ENCODE assay signal across 34 cellular contexts in genomic region chr10:105761861-105762260, GRCh38.
"Had no signal": no experiment of that assay in that cellular context is flagged by ENCODE, and none has a peak within 500 bp of the region (broad histone marks: within the 10 kb centered on the region; RNA-seq: fewer than 3 reads in every experiment).

No MANE protein-coding gene starts in this region.

- ATAC-seq: activated CD8-positive, alpha-beta memory T cell treated with anti-CD3 and anti-CD28 coated beads, Interleukin-2, amount 10 ng/mL, durations not matched to agents 7 days and 5 days; activated CD8-positive, alpha-beta T cell treated with anti-CD3 and anti-CD28 coated beads, Interleukin-2, amount 10 ng/mL, durations not matched to agents 7 days and 5 days; activated naive CD8-positive, alpha-beta T cell treated with anti-CD3 and anti-CD28 coated beads, Interleukin-2, amount 50 U/mL, for 24 hours had no signal

- H3K9me3 ChIP-seq: ascending aorta had no signal

- H3K27ac Mint-ChIP-seq: activated B cell treated with CpG ODN at 0.5 μM for 24 hours; activated CD4-positive, alpha-beta memory T cell treated with anti-CD3 and anti-CD28 coated beads, Interleukin-2, amount 10 ng/mL, durations not matched to agents 7 days and 5 days; activated CD4-positive, alpha-beta T cell treated with anti-CD3 and anti-CD28 coated beads, Interleukin-2, amount 10 ng/mL, durations not matched to agents 7 days and 5 days; activated CD8-positive, alpha-beta memory T cell treated with anti-CD3 and anti-CD28 coated beads, Interleukin-2, amount 10 ng/mL, durations not matched to agents 7 days and 5 days; activated CD8-positive, alpha-beta T cell treated with anti-CD3 and anti-CD28 coated beads, Interleukin-2, amount 10 ng/mL, durations not matched to agents 7 days and 5 days; activated naive CD4-positive, alpha-beta T cell treated with anti-CD3 and anti-CD28 coated beads, Interleukin-2, amount 10 ng/mL, durations not matched to agents 7 days and 5 days; activated naive CD4-positive, alpha-beta T cell treated with anti-CD3 and anti-CD28 coated beads, Interleukin-2, amount 50 U/mL, for 24 hours; activated naive CD8-positive, alpha-beta T cell; activated naive CD8-positive, alpha-beta T cell treated with anti-CD3 and anti-CD28 coated beads, Interleukin-2, amount 10 ng/mL, durations not matched to agents 7 days and 5 days; activated naive CD8-positive, alpha-beta T cell treated with anti-CD3 and anti-CD28 coated beads, Interleukin-2, amount 50 U/mL, for 24 hours; activated T-cell treated with anti-CD3 and anti-CD28 coated beads, Interleukin-2, amount 50 U/mL, for 24 hours; activated T-helper 2 cell treated with anti-CD3 and anti-CD28 coated beads, Interferon-gamma antibody, Interleukin-2, Interleukin-4, amounts not matched to agents 10 μg/mL and 5 μg/mL and 100 μg/mL, durations not matched to agents 14 hours and 24 hours and 36 hours; T-helper 1 cell treated with Interleukin-12 subunit alpha and Interleukin-12 subunit beta and Interleukin-4 antibody, amounts not matched to agents 30 μg/mL and 1 μg/mL, for 36 hours; T-helper 2 cell treated with Interferon-gamma antibody and Interleukin-4, amounts not matched to agents 5 μg/mL and 100 μg/mL, for 36 hours had no signal

- H3K4me3 Mint-ChIP-seq: activated B cell treated with CpG ODN at 0.5 μM for 24 hours; activated CD4-positive, alpha-beta memory T cell treated with anti-CD3 and anti-CD28 coated beads, Interleukin-2, amount 10 ng/mL, durations not matched to agents 7 days and 5 days; activated CD4-positive, alpha-beta T cell treated with anti-CD3 and anti-CD28 coated beads, Interleukin-2, amount 10 ng/mL, durations not matched to agents 7 days and 5 days; activated CD8-positive, alpha-beta memory T cell treated with anti-CD3 and anti-CD28 coated beads, Interleukin-2, amount 10 ng/mL, durations not matched to agents 7 days and 5 days; activated CD8-positive, alpha-beta T cell treated with anti-CD3 and anti-CD28 coated beads, Interleukin-2, amount 10 ng/mL, durations not matched to agents 7 days and 5 days; activated naive CD4-positive, alpha-beta T cell treated with anti-CD3 and anti-CD28 coated beads, Interleukin-2, amount 10 ng/mL, durations not matched to agents 7 days and 5 days; activated naive CD4-positive, alpha-beta T cell treated with anti-CD3 and anti-CD28 coated beads, Interleukin-2, amount 50 U/mL, for 24 hours; activated naive CD8-positive, alpha-beta T cell; activated naive CD8-positive, alpha-beta T cell treated with anti-CD3 and anti-CD28 coated beads, Interleukin-2, amount 10 ng/mL, durations not matched to agents 7 days and 5 days; activated naive CD8-positive, alpha-beta T cell treated with anti-CD3 and anti-CD28 coated beads, Interleukin-2, amount 50 U/mL, for 24 hours; activated T-cell treated with anti-CD3 and anti-CD28 coated beads, Interleukin-2, amount 50 U/mL, for 24 hours; brain; central memory CD8-positive, alpha-beta T cell; T-helper 1 cell treated with Interleukin-12 subunit alpha and Interleukin-12 subunit beta and Interleukin-4 antibody, amounts not matched to agents 30 μg/mL and 1 μg/mL, for 36 hours; T-helper 2 cell treated with Interferon-gamma antibody and Interleukin-4, amounts not matched to agents 5 μg/mL and 100 μg/mL, for 36 hours had no signal

- DNase-seq: activated B cell treated with CpG ODN at 0.5 μM for 24 hours; activated CD4-positive, alpha-beta memory T cell treated with anti-CD3 and anti-CD28 coated beads, Interleukin-2, amount 10 ng/mL, durations not matched to agents 7 days and 5 days; activated CD4-positive, alpha-beta T cell treated with anti-CD3 and anti-CD28 coated beads for 48 hours; activated CD4-positive, alpha-beta T cell treated with anti-CD3 and anti-CD28 coated beads, Interleukin-2, amount 10 ng/mL, durations not matched to agents 7 days and 5 days; activated CD4-positive, alpha-beta T cell treated with anti-CD3 and anti-CD28 coated beads, Interleukin-2, amount 50 U/mL, for 48 hours; activated CD4-positive, CD25-positive, alpha-beta regulatory T cell treated with anti-CD3 and anti-CD28 coated beads, Interleukin-2, amount 50 U/mL, for 72 hours; activated CD8-positive, alpha-beta memory T cell treated with anti-CD3 and anti-CD28 coated beads for 24 hours; activated CD8-positive, alpha-beta memory T cell treated with anti-CD3 and anti-CD28 coated beads, Interleukin-2, amount 10 ng/mL, durations not matched to agents 7 days and 5 days; activated CD8-positive, alpha-beta memory T cell treated with anti-CD3 and anti-CD28 coated beads, Interleukin-2, amount 50 U/mL, for 48 hours; activated CD8-positive, alpha-beta T cell treated with anti-CD3 and anti-CD28 coated beads, Interleukin-2, amount 10 ng/mL, durations not matched to agents 7 days and 5 days; activated effector memory CD4-positive, alpha-beta T cell treated with Interleukin-2 at 50 U/mL for 16 hours; activated gamma-delta T cell; activated naive CD4-positive, alpha-beta T cell treated with anti-CD3 and anti-CD28 coated beads, Interleukin-2, amount 10 ng/mL, durations not matched to agents 7 days and 5 days; activated naive CD4-positive, alpha-beta T cell treated with Interleukin-2 at 50 U/mL for 16 hours; activated naive CD8-positive, alpha-beta T cell treated with anti-CD3 and anti-CD28 coated beads, Interleukin-2, amount 10 ng/mL, durations not matched to agents 7 days and 5 days; activated naive CD8-positive, alpha-beta T cell treated with anti-CD3 and anti-CD28 coated beads, Interleukin-2, amount 50 U/mL, for 24 hours; activated T-cell treated with anti-CD3 and anti-CD28 coated beads, Interleukin-2, amount 50 U/mL, for 24 hours; activated T-cell treated with anti-CD3 and anti-CD28 coated beads, Interleukin-2, amount 50 U/mL, for 48 hours; amygdala; anterior cingulate cortex; caudate nucleus; cerebellar nuclear complex; T-helper 2 cell; T-helper 9 cell had no signal

- H3K4me1 Mint-ChIP-seq: activated B cell treated with CpG ODN at 0.5 μM for 24 hours; activated CD4-positive, alpha-beta memory T cell treated with anti-CD3 and anti-CD28 coated beads, Interleukin-2, amount 10 ng/mL, durations not matched to agents 7 days and 5 days; activated CD4-positive, alpha-beta T cell treated with anti-CD3 and anti-CD28 coated beads, Interleukin-2, amount 10 ng/mL, durations not matched to agents 7 days and 5 days; activated CD8-positive, alpha-beta memory T cell treated with anti-CD3 and anti-CD28 coated beads, Interleukin-2, amount 10 ng/mL, durations not matched to agents 7 days and 5 days; activated naive CD4-positive, alpha-beta T cell treated with anti-CD3 and anti-CD28 coated beads, Interleukin-2, amount 10 ng/mL, durations not matched to agents 7 days and 5 days; activated naive CD4-positive, alpha-beta T cell treated with anti-CD3 and anti-CD28 coated beads, Interleukin-2, amount 50 U/mL, for 24 hours; activated naive CD8-positive, alpha-beta T cell treated with anti-CD3 and anti-CD28 coated beads, Interleukin-2, amount 50 U/mL, for 24 hours; central memory CD8-positive, alpha-beta T cell had no signal

- H3K27me3 ChIP-seq: ascending aorta had no signal

- H3K9me3 Mint-ChIP-seq: activated B cell treated with CpG ODN at 0.5 μM for 24 hours; activated CD4-positive, alpha-beta T cell treated with anti-CD3 and anti-CD28 coated beads, Interleukin-2, amount 10 ng/mL, durations not matched to agents 7 days and 5 days; activated naive CD4-positive, alpha-beta T cell treated with anti-CD3 and anti-CD28 coated beads, Interleukin-2, amount 10 ng/mL, durations not matched to agents 7 days and 5 days; activated naive CD8-positive, alpha-beta T cell treated with anti-CD3 and anti-CD28 coated beads, Interleukin-2, amount 10 ng/mL, durations not matched to agents 7 days and 5 days; activated naive CD8-positive, alpha-beta T cell treated with anti-CD3 and anti-CD28 coated beads, Interleukin-2, amount 50 U/mL, for 24 hours; activated T-helper 2 cell treated with anti-CD3 and anti-CD28 coated beads, Interferon-gamma antibody, Interleukin-2, Interleukin-4, amounts not matched to agents 10 μg/mL and 5 μg/mL and 100 μg/mL, durations not matched to agents 14 hours and 24 hours and 36 hours; T-helper 1 cell treated with Interleukin-12 subunit alpha and Interleukin-12 subunit beta and Interleukin-4 antibody, amounts not matched to agents 30 μg/mL and 1 μg/mL, for 36 hours; T-helper 2 cell treated with Interferon-gamma antibody and Interleukin-4, amounts not matched to agents 5 μg/mL and 100 μg/mL, for 36 hours had no signal

- H3K4me3 ChIP-seq: ascending aorta, cardiac muscle cell had no signal

- H3K27ac ChIP-seq: ascending aorta, cardiac muscle cell, VCaP had no signal

- H3K4me1 ChIP-seq: ascending aorta had no signal

- H3K36me3 ChIP-seq: ascending aorta, cardiac muscle cell had no signal

- H3K36me3 Mint-ChIP-seq: activated CD8-positive, alpha-beta memory T cell treated with anti-CD3 and anti-CD28 coated beads, Interleukin-2, amount 10 ng/mL, durations not matched to agents 7 days and 5 days; activated naive CD4-positive, alpha-beta T cell treated with anti-CD3 and anti-CD28 coated beads, Interleukin-2, amount 10 ng/mL, durations not matched to agents 7 days and 5 days; activated naive CD4-positive, alpha-beta T cell treated with anti-CD3 and anti-CD28 coated beads, Interleukin-2, amount 50 U/mL, for 24 hours; activated naive CD8-positive, alpha-beta T cell; activated naive CD8-positive, alpha-beta T cell treated with anti-CD3 and anti-CD28 coated beads, Interleukin-2, amount 10 ng/mL, durations not matched to agents 7 days and 5 days; brain had no signal

- H3K27me3 Mint-ChIP-seq: activated B cell treated with CpG ODN at 0.5 μM for 24 hours; activated CD4-positive, alpha-beta memory T cell treated with anti-CD3 and anti-CD28 coated beads, Interleukin-2, amount 10 ng/mL, durations not matched to agents 7 days and 5 days; activated CD4-positive, alpha-beta T cell treated with anti-CD3 and anti-CD28 coated beads, Interleukin-2, amount 10 ng/mL, durations not matched to agents 7 days and 5 days; activated CD8-positive, alpha-beta memory T cell treated with anti-CD3 and anti-CD28 coated beads, Interleukin-2, amount 10 ng/mL, durations not matched to agents 7 days and 5 days; activated naive CD4-positive, alpha-beta T cell treated with anti-CD3 and anti-CD28 coated beads, Interleukin-2, amount 10 ng/mL, durations not matched to agents 7 days and 5 days; activated naive CD8-positive, alpha-beta T cell treated with anti-CD3 and anti-CD28 coated beads, Interleukin-2, amount 10 ng/mL, durations not matched to agents 7 days and 5 days; activated T-cell treated with anti-CD3 and anti-CD28 coated beads, Interleukin-2, amount 50 U/mL, for 24 hours; central memory CD8-positive, alpha-beta T cell had no signal
